In the genomic region with DNA sequence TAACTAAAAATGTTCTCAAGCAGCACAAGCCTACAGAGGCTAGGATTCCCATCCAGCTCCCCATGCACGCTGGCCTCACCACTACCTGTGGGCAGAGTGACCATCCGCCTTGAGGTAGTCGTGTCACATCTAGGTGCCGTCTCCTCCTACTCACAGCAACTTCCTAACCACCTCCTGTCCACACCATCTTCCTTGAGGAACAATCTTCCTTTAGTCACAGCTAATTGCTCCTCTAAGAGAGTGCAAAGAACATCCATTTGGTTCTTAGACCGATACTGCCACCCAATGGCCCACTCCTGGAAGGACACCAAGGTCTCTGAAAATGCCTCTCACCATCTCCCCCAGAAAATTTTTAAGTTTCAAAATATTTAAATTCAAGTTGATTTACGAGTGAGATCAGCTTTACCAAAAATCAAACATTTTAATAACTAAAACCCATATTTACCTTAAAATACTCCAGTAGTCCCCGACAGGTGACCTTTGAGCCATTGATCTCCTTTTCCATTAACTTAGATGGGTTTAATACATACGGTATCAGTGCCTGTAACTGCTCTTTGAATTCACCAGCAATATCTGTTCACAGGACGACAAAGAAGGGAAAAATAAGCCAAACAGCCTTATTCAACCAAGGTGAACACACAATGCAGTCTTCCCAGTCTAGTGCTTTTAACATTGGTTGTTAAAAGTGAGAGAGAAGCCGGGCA, we compare ENCODE assay signal across 7 cellular contexts. TPM values are rescaled to one million over a fixed set of nuclear protein-coding genes. Genes with fewer than 3 reads are reported as not detected.
DNase-seq lines count a peak whose midpoint lies in the region; ATAC-seq and TF ChIP-seq lines count a peak whose summit lies in the region.

No MANE protein-coding gene starts in this region.

- POLR2A ChIA-PET in MCF 10A (lab: Yijun Ruan, JAX), result interaction anchor here (0.6 to 1.3 kb wide), 2 partner anchors 9 to 157 kb away, joined by 4 to 11 read pairs; no protein-coding TSS in a partner anchor

- CTCF ChIA-PET in MCF 10A (lab: Yijun Ruan, JAX), result interaction anchor here (0.5 to 10.4 kb wide), 17 partner anchors 9 to 357 kb away, joined by 3 to 160 read pairs (median 4); no protein-coding TSS in a partner anchor

- H3K4me3 Mint-ChIP-seq in MCF 10A (ENCODE audit: unreplicated experiment), result no peak overlapping the region

- H3K9me3 Mint-ChIP-seq in MCF 10A (ENCODE audit: unreplicated experiment), result no peaks in the 10 kb centered on the region

- peaks cover 6% of the 10 kb centered on the region for H3K4me1 Mint-ChIP-seq in MCF 10A (ENCODE audit: insufficient read depth, unreplicated experiment)

- intact Hi-C loops in MCF 10A (cut with micrococcal nuclease), result loop anchor here (1.0 to 10.0 kb wide), 2 partner anchors 157 to 309 kb away; no protein-coding TSS in a partner anchor

- TF ChIP-seq CTCF in GM12873 (IDR thresholded peaks at IDR 0.05; ENCODE audit: insufficient read depth, low read depth, low read length, missing control alignments) (peak; percentile 79), VCaP (conservative IDR thresholded peaks at IDR 0.05) (peak; percentile 100), MCF 10A (IDR thresholded peaks at IDR 0.05; ENCODE audit: unreplicated experiment) (peak; percentile 71)

- H3K27me3 Mint-ChIP-seq in MCF 10A (ENCODE audit: insufficient read depth, unreplicated experiment), result no peaks in the 10 kb centered on the region

- ATAC-seq in HG03039 (IDR thresholded peaks at IDR 0.05; ENCODE audit: unreplicated experiment), result no peak

- BruUV-seq in MCF 10A (replicated peaks; lab: Mats Ljungman, UMichigan), result no TSS peak

- peaks cover 82% of the 10 kb centered on the region for H3K36me3 Mint-ChIP-seq in MCF 10A (ENCODE audit: insufficient read depth, unreplicated experiment)

- peak overlapping the region; percentile 94 for H3K27ac ChIP-seq in VCaP

- DNase-seq in NCI-H128 (lab: John Stamatoyannopoulos, UW; ENCODE audit: unreplicated experiment) (peak; percentile 13), MCF 10A (ENCODE audit: unreplicated experiment) (peak; percentile 66), islet precursor cell (peak; percentile 77)
- DNase-seq in stimulated activated CD4-positive, alpha-beta T cell treated with anti-CD3 and anti-CD28 coated beads, Interleukin-1b, Interleukin-23, amount 100 ng/mL, for 24 hours (ENCODE audit: low read depth in 4 of 4, low spot score in 1 of 4), result peak; percentile 33 to 47 (median 35)

- H3K27ac Mint-ChIP-seq in MCF 10A (ENCODE audit: low read depth, unreplicated experiment), result no peak overlapping the region

RNA-seq across cellular contexts. Expression of a gene that starts 21.7 kb away (rescaled TPM):
- 3.6 and 3.9 TPM in 2 replicates for total RNA-seq in MCF 10A (2022)

RNA-seq across cellular contexts. Expression of a gene that starts 35.3 kb away (rescaled TPM):
- 74.0 and 77.1 TPM in 2 replicates for total RNA-seq in MCF 10A (2022)

RNA-seq across cellular contexts. Expression of a gene that starts 45.4 kb away (rescaled TPM):
- 95.4 and 129 TPM in 2 replicates for total RNA-seq in MCF 10A (2022)

Comparison
In these comparisons a context has a peak if more than half of its experiments do, and no peak if none do; other contexts are left out.
1. DNase-seq: peak in every context shown above with its lines; median percentile 77 in islet precursor cell; 66 in MCF 10A; 35 in stimulated activated CD4-positive, alpha-beta T cell treated with anti-CD3 and anti-CD28 coated beads, Interleukin-1b, Interleukin-23, amount 100 ng/mL, for 24 hours; 13 in NCI-H128.